ENCODE assay signal across 13 cellular contexts in genomic region chr15:78208887-78209645, GRCh38. TPM values are rescaled to one million over a fixed set of nuclear protein-coding genes. Genes with fewer than 3 reads are reported as not detected.
DNase-seq lines count a peak whose midpoint lies in the region; ATAC-seq and TF ChIP-seq lines count a peak whose summit lies in the region.
"Had no signal": no experiment of that assay in that cellular context is flagged by ENCODE, and none has a peak within 500 bp of the region (broad histone marks: within the 10 kb centered on the region; RNA-seq: fewer than 3 reads in every experiment).

No MANE protein-coding gene starts in this region.

- H3K27ac ChIP-seq in body of pancreas: peak overlapping the region; percentile 59 to 87 (median 65)
- H3K27ac ChIP-seq in testis: peak overlapping the region; percentile 74 to 80
- no peak overlapping the region for H3K27ac ChIP-seq in upper lobe of right lung

- H3K9me3 ChIP-seq in body of pancreas: no peaks in the 10 kb centered on the region
- no peaks in the 10 kb centered on the region for H3K9me3 ChIP-seq in testis
- no peaks in the 10 kb centered on the region for H3K9me3 ChIP-seq in upper lobe of right lung
- H3K9me3 ChIP-seq: MG63 had no signal

- intact Hi-C loops in body of pancreas (cut with DNase I) (no loop called here), testis (cut with DNase I; ENCODE audit: low total_unique reads) (no loop called here), upper lobe of right lung (cut with DNase I) (no loop called here)

- no peaks in the 10 kb centered on the region for H3K27me3 ChIP-seq in body of pancreas
- no peaks in the 10 kb centered on the region for H3K27me3 ChIP-seq in testis
- no peaks in the 10 kb centered on the region for H3K27me3 ChIP-seq in upper lobe of right lung
- H3K27me3 ChIP-seq: MG63 had no signal

- no peaks in the 10 kb centered on the region for H3K36me3 ChIP-seq in body of pancreas (replicated peaks in 1 of 2; ENCODE audit: insufficient read depth in 1 of 2, low read depth in 2 of 2)
- no peaks in the 10 kb centered on the region for H3K36me3 ChIP-seq in testis (ENCODE audit: low read depth, missing control alignments)
- H3K36me3 ChIP-seq in upper lobe of right lung: no peaks in the 10 kb centered on the region
- H3K36me3 ChIP-seq: MG63 had no signal

- H3K4me3 ChIP-seq in body of pancreas (no peak overlapping the region), testis (no peak overlapping the region), upper lobe of right lung (no peak overlapping the region)
- H3K4me3 ChIP-seq: MG63 had no signal

- H3K4me1 ChIP-seq in body of pancreas (peaks cover 100% of the 10 kb centered on the region), testis (peaks cover 60% of the 10 kb centered on the region), upper lobe of right lung (no peaks in the 10 kb centered on the region)

- TF ChIP-seq CTCF in body of pancreas (IDR thresholded peaks at IDR 0.05): no peak
- no peak for TF ChIP-seq CTCF in testis (IDR thresholded peaks at IDR 0.05)
- no peak for TF ChIP-seq CTCF in upper lobe of right lung (IDR thresholded peaks at IDR 0.05)
- TF ChIP-seq CTCF in omental fat pad (IDR thresholded peaks at IDR 0.05): no peak

- DNase-seq in activated effector memory CD4-positive, alpha-beta T cell treated with anti-CD3 and anti-CD28 coated beads, Interleukin-2, amount 50 U/mL, for 16 hours: peak; percentile 9
- DNase-seq in activated effector memory CD4-positive, alpha-beta T cell treated with Interleukin-2 at 50 U/mL for 16 hours: no peak
- peak in 2 of 4 donors; percentile 17 to 24 for DNase-seq in body of pancreas
- DNase-seq in medulla oblongata (ENCODE audit: extremely low spot score): peak; percentile 56
- DNase-seq in testis: peak; percentile 12
- DNase-seq in upper lobe of right lung: no peak
- DNase-seq in omental fat pad (ENCODE audit: low spot score): no peak
- DNase-seq: activated CD8-positive, alpha-beta T cell treated with anti-CD3 and anti-CD28 coated beads, Interleukin-2, amount 10 ng/mL, durations not matched to agents 7 days and 5 days; cortex of kidney; NCI-H226 had no signal

- TF ChIP-seq POLR2A in body of pancreas (IDR thresholded peaks at IDR 0.05) (no peak), testis (IDR thresholded peaks at IDR 0.05) (no peak)

- 80 to 94% methylated on average over 16 of the region's 20 CpGs for WGBS in body of pancreas, 2 donors
- WGBS in testis, 2 donors: 89 to 92% methylated on average over 20 of the region's 20 CpGs

- ATAC-seq in body of pancreas (no peak), HG03025 (IDR thresholded peaks at IDR 0.05; ENCODE audit: low FRiP score, unreplicated experiment) (no peak), upper lobe of right lung (no peak), omental fat pad (ENCODE audit: low FRiP score) (no peak)
- ATAC-seq: activated CD8-positive, alpha-beta T cell treated with anti-CD3 and anti-CD28 coated beads, Interleukin-2, amount 10 ng/mL, durations not matched to agents 7 days and 5 days had no signal

RNA-seq across cellular contexts. Expression of gene ACSBG1, which starts 25.3 kb away (rescaled TPM):
- total RNA-seq in body of pancreas (not detected), testis (10 to 100 TPM; 14.8 to 25.2 TPM), upper lobe of right lung (not detected), omental fat pad (not detected)
- 12.2 TPM for polyA plus RNA-seq in testis (ENCODE audit: insufficient read depth, low read depth, low replicate concordance)
- polyA plus RNA-seq: AG04450 had no signal

RNA-seq across cellular contexts. Expression of gene DNAJA4, which starts 55.3 kb away (rescaled TPM):
- 1 to 10 TPM; 5.9 to 8.0 TPM for total RNA-seq in body of pancreas
- total RNA-seq in testis: 100 to 1,000 TPM in 1 of 2 donors, 10 to 100 TPM in 1; 88.4 to 145 TPM
- polyA plus RNA-seq in testis (ENCODE audit: insufficient read depth, low read depth, low replicate concordance): 183 TPM
- total RNA-seq in upper lobe of right lung: 17.9 TPM
- 10 to 100 TPM; 19.0 to 88.6 (median 28.9) TPM for total RNA-seq in omental fat pad

RNA-seq across cellular contexts. Expression of gene IDH3A, which starts 59.9 kb away (rescaled TPM):
- 10 to 100 TPM; 17.8 to 39.7 TPM for total RNA-seq in body of pancreas
- total RNA-seq in testis: 100 to 1,000 TPM; 119 to 120 TPM
- polyA plus RNA-seq in testis (ENCODE audit: insufficient read depth, low read depth, low replicate concordance): 88.9 TPM
- total RNA-seq in upper lobe of right lung: 71.6 TPM
- 10 to 100 TPM; 67.4 to 94.5 (median 70.0) TPM for total RNA-seq in omental fat pad

Comparison
In these comparisons a context has a peak if more than half of its experiments do, and no peak if none do; other contexts are left out.
1. DNase-seq: peak in activated effector memory CD4-positive, alpha-beta T cell treated with anti-CD3 and anti-CD28 coated beads, Interleukin-2, amount 50 U/mL, for 16 hours (single experiment), medulla oblongata (single experiment) and testis (single experiment); none in activated effector memory CD4-positive, alpha-beta T cell treated with Interleukin-2 at 50 U/mL for 16 hours (single experiment), upper lobe of right lung (single experiment) and omental fat pad (single experiment).
2. RNA of gene ACSBG1, which starts 25.3 kb away (total RNA-seq): 14.8 to 25.2 TPM in testis; not detected in upper lobe of right lung (single experiment), not detected in body of pancreas and not detected in omental fat pad; every median in the first group is over 4 times any median in the second.